ENCODE assay signal across 8 cellular contexts in genomic region chr7:108452707-108453106, GRCh38. TPM values are rescaled to one million over a fixed set of nuclear protein-coding genes. Genes with fewer than 3 reads are reported as not detected.
A peak's percentile ranks its signal among the peaks of the same experiment; 100 is the strongest.
DNase-seq lines count a peak whose midpoint lies in the region; ATAC-seq and TF ChIP-seq lines count a peak whose summit lies in the region.

No MANE protein-coding gene starts in this region.

- H3K36me3 ChIP-seq in A673 (ENCODE audit: insufficient read depth, low read length, poor library complexity, severe bottlenecking) (no peaks in the 10 kb centered on the region), upper lobe of right lung (no peaks in the 10 kb centered on the region)

- intact Hi-C loops in A673 (cut with micrococcal nuclease; ENCODE audit: unreplicated experiment) (no loop called here), upper lobe of right lung (cut with DNase I) (no loop called here)

- CTCF ChIA-PET in A673 (lab: Charles Lee) = interaction anchor here (1.1 kb wide), 1 partner anchor 141 kb away, joined by 3 read pairs; no protein-coding TSS in a partner anchor

- H3K4me3 ChIP-seq in A673 (ENCODE audit: low read depth, low read length, poor library complexity, severe bottlenecking) (no peak overlapping the region), fibroblast of pulmonary artery (replicated peaks; ENCODE audit: low read depth, low read length) (no peak overlapping the region), upper lobe of right lung (no peak overlapping the region)

- no TSS peak for BruUV-seq in A673 (replicated peaks; lab: Mats Ljungman, UMichigan)

- ATAC-seq in HG03175 (IDR thresholded peaks at IDR 0.05; ENCODE audit: unreplicated experiment) (peak; percentile 51), upper lobe of right lung (peak; percentile 42), GM19395 (IDR thresholded peaks at IDR 0.05; ENCODE audit: unreplicated experiment) (no peak)

- H3K27ac ChIP-seq in A673 (ENCODE audit: low read depth, low read length, poor library complexity, severe bottlenecking) (no peak overlapping the region), upper lobe of right lung (no peak overlapping the region)

- H3K9me3 ChIP-seq in A673 (ENCODE audit: low read depth, low read length, poor library complexity, severe bottlenecking) (no peaks in the 10 kb centered on the region), upper lobe of right lung (no peaks in the 10 kb centered on the region)

- POLR2A ChIA-PET in A673 (lab: Charles Lee; ENCODE audit: low non-redundant PET) = no interaction called here

- peak; percentile 73 for DNase-seq in A673 (ENCODE audit: low spot score)
- peak; percentile 62 for DNase-seq in RKO (ENCODE audit: low spot score)
- peak; percentile 63 for DNase-seq in fibroblast of pulmonary artery (ENCODE audit: low read depth)
- no peak for DNase-seq in upper lobe of right lung
- no peak for DNase-seq in DMS79 (lab: John Stamatoyannopoulos, UW)

- TF ChIP-seq CTCF in A673 (conservative IDR thresholded peaks at IDR 0.05; ENCODE audit: low read depth, low read length) = peak; percentile 72
- peak; percentile 70 for TF ChIP-seq CTCF in GM12872 (IDR thresholded peaks at IDR 0.05; ENCODE audit: insufficient read depth, low read depth, low read length)
- TF ChIP-seq CTCF in fibroblast of pulmonary artery (IDR thresholded peaks at IDR 0.05; ENCODE audit: low read length, missing control alignments) = peak; percentile 75
- TF ChIP-seq CTCF in upper lobe of right lung (IDR thresholded peaks at IDR 0.05) = peak; percentile 44

- no peaks in the 10 kb centered on the region for H3K27me3 ChIP-seq in A673 (replicated peaks; ENCODE audit: insufficient read depth, low read depth, low read length, poor library complexity)
- peaks cover 62% of the 10 kb centered on the region for H3K27me3 ChIP-seq in upper lobe of right lung

- peaks cover 39% of the 10 kb centered on the region for H3K4me1 ChIP-seq in A673 (ENCODE audit: insufficient read depth, low read length, poor library complexity, severe bottlenecking)
- peaks cover 12% of the 10 kb centered on the region for H3K4me1 ChIP-seq in upper lobe of right lung

RNA-seq across cellular contexts. Expression of gene NRCAM, which starts 3.5 kb away (rescaled TPM):
- total RNA-seq in A673 (2021) (43.4 and 45.7 TPM in 2 replicates), upper lobe of right lung (2.0 TPM)

Comparison
In these comparisons a context has a peak if more than half of its experiments do, and no peak if none do; other contexts are left out.
1. DNase-seq: peak in A673 (single experiment), RKO (single experiment) and fibroblast of pulmonary artery (single experiment); none in upper lobe of right lung (single experiment) and DMS79 (single experiment).
2. RNA of gene NRCAM, which starts 3.5 kb away (total RNA-seq): 43.4 to 45.7 TPM in A673; 2.0 TPM in upper lobe of right lung (single experiment); every median in the first group is over 10 times any median in the second.
3. Peak in every context shown above with its lines, with median percentiles within 50 percentile points of each other: CTCF ChIP-seq.